8 cellular contexts compared by ENCODE assay signal in genomic region chrX:39149761-39150160, GRCh38.
DNase-seq lines count a peak whose midpoint lies in the region; ATAC-seq, FAIRE-seq and TF ChIP-seq lines count a peak whose summit lies in the region.

No MANE protein-coding gene starts in this region.

- H3K36me3 Mint-ChIP-seq in astrocyte (ENCODE audit: low read depth, unreplicated experiment), result no peaks in the 10 kb centered on the region

- no peaks in the 10 kb centered on the region for H3K9me3 ChIP-seq in astrocyte (ENCODE audit: insufficient read depth, low read depth, low read length)
- H3K9me3 ChIP-seq in iPS-20b (ENCODE audit: insufficient read depth, low read depth, low read length), result no peaks in the 10 kb centered on the region

- H3K36me3 ChIP-seq in astrocyte (ENCODE audit: insufficient read depth, low read length) (no peaks in the 10 kb centered on the region), iPS-20b (ENCODE audit: insufficient read depth, low read depth, low read length) (no peaks in the 10 kb centered on the region)

- TF ChIP-seq CTCF in astrocyte (IDR thresholded peaks at IDR 0.05; ENCODE audit: insufficient read depth, low read depth, low read length), result peak; percentile 53

- no peaks in the 10 kb centered on the region for H3K4me1 Mint-ChIP-seq in astrocyte (ENCODE audit: low read depth, unreplicated experiment)

- no peak overlapping the region for H3K4me3 Mint-ChIP-seq in astrocyte (ENCODE audit: unreplicated experiment)

- peaks cover 4% of the 10 kb centered on the region for H3K27me3 ChIP-seq in astrocyte (ENCODE audit: insufficient read depth, low read length)
- H3K27me3 ChIP-seq in iPS-20b (ENCODE audit: insufficient read depth, low read length), result no peaks in the 10 kb centered on the region

- no peaks in the 10 kb centered on the region for H3K4me1 ChIP-seq in astrocyte (ENCODE audit: insufficient read depth, low read length)
- peaks cover 8% of the 10 kb centered on the region; the same call in 1 of the 2 replicates for H3K4me1 ChIP-seq in iPS-20b (ENCODE audit: insufficient read depth, low read length)

- H2AFZ ChIP-seq in astrocyte (ENCODE audit: low read depth, low read length), result no peak overlapping the region

- H3K27me3 Mint-ChIP-seq in astrocyte (ENCODE audit: low read depth, unreplicated experiment), result peaks cover 22% of the 10 kb centered on the region

- H3K27ac ChIP-seq in astrocyte (ENCODE audit: low read depth, low read length) (no peak overlapping the region), iPS-20b (ENCODE audit: low read length) (no peak overlapping the region)

- peaks cover 2% of the 10 kb centered on the region for H3K9me3 Mint-ChIP-seq in astrocyte (ENCODE audit: unreplicated experiment)

- H3K4me3 ChIP-seq in astrocyte (ENCODE audit: insufficient read depth, low read depth, low read length) (no peak overlapping the region), iPS-20b (ENCODE audit: low read length) (peak overlapping the region; percentile 33; the same call in 1 of the 2 replicates)

- no peak overlapping the region for H3K27ac Mint-ChIP-seq in astrocyte (ENCODE audit: unreplicated experiment)

- ATAC-seq in GM19328 (IDR thresholded peaks at IDR 0.05; ENCODE audit: unreplicated experiment) (no peak), HG02678 (IDR thresholded peaks at IDR 0.05; ENCODE audit: unreplicated experiment) (no peak)

- H3K4me2 ChIP-seq in astrocyte (ENCODE audit: low read length), result no peak overlapping the region

- H3K79me2 ChIP-seq in astrocyte (ENCODE audit: insufficient read depth, low read length), result no peaks in the 10 kb centered on the region

- no peak for FAIRE-seq in astrocyte (lab: Jason Lieb, UNC)

- H4K20me1 ChIP-seq in astrocyte (ENCODE audit: insufficient read depth, low read length), result no peaks in the 10 kb centered on the region

- DNase-seq in COR-L47 (lab: John Stamatoyannopoulos, UW) (peak; percentile 25), HuH-7.5 (ENCODE audit: low spot score) (peak; percentile 13), SKM-1 (lab: John Stamatoyannopoulos, UW; ENCODE audit: unreplicated experiment) (peak; percentile 31), astrocyte (ENCODE audit: low read depth) (no peak)
- peak; percentile 9 to 52 for DNase-seq in stimulated activated CD4-positive, alpha-beta T cell treated with anti-CD3 and anti-CD28 coated beads, Interleukin-15, amount 100 ng/mL, for 1 hour (ENCODE audit: low read depth in 1 of 2, low spot score in 1 of 2)

- H3K9ac ChIP-seq in astrocyte (ENCODE audit: low read length) (no peak overlapping the region), iPS-20b (ENCODE audit: low read depth, low read length) (no peak overlapping the region)
